1 cellular context compared by ENCODE assay signal in the genomic region with DNA sequence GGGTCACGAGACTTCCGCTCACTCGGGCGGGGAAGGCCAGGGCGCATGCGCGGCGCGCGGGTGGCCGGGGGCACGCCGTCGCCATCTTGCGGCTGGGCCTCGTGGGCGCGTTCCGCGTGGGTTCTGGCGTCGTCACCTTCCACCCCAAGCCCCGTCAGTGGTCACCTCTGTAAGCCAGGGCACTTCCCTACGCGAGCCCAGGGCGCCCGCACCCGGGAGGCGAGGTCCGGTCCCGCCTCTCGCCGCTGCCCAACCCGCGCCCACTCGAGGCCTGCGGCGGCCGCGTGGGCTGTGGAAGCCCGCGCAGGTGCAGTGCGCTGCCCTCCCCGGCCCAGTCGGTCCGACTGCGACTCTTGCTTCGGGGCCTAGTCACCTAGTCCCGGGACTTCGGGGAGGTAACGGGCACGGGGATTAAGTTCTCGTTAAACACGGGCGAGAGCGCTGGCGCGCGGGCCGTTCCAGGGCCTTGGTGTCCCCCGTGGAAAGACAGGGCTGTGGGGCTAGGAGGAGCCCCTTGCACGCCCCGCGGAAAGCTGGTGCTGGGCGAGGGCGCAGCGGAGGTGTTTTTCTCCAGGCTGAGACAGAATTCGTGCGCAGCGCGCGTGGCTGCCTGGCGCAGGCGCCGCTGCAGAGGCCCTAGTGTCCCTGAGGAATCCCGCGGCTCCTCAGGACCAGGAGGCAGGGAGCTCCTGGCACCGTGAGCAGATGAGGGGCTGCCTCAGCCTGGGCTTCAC.
TF ChIP-seq lines count a peak whose summit lies in the region.

No MANE protein-coding gene starts in this region.

TF ChIP-seq in H1, 55 proteins besides CTCF, POLR2A, EP300 and RAD21:
- TF ChIP-seq CEBPB (IDR thresholded peaks at IDR 0.05; ENCODE audit: low read depth, low read length) (no peak), RNF2 (IDR thresholded peaks at IDR 0.05; ENCODE audit: borderline replicate concordance, low read depth, low read length, missing control alignments, poor library complexity, severe bottlenecking) (no peak), HDAC6 (IDR thresholded peaks at IDR 0.05; ENCODE audit: low read depth, low read length) (no peak), BCL11A (IDR thresholded peaks at IDR 0.05; ENCODE audit: low read depth in 2 of 2, low read length in 2 of 2) (no peak), SIN3A (conservative IDR thresholded peaks at IDR 0.05 in 1 of 2, IDR thresholded peaks at IDR 0.05 in 1 of 2; ENCODE audit: low read depth in 1 of 2, low read length in 2 of 2) (peak in 1 of 2 experiments; percentile 66; a peak in 2 of 4 replicates), ASH2L (IDR thresholded peaks at IDR 0.05; ENCODE audit: low read length) (peak; percentile 72), SUZ12 (IDR thresholded peaks at IDR 0.05; ENCODE audit: low read length) (no peak), ATF3 (IDR thresholded peaks at IDR 0.05; ENCODE audit: insufficient read depth, low read depth, low read length) (0 out of 2 replicates have a peak, but pooled peaks have one; percentile 13), MAFK (IDR thresholded peaks at IDR 0.05; ENCODE audit: low read depth, low read length) (no peak), CBX8 (IDR thresholded peaks at IDR 0.05; ENCODE audit: borderline replicate concordance, low read depth, low read length) (no peak), KDM1A (IDR thresholded peaks at IDR 0.05; ENCODE audit: borderline replicate concordance, low read length) (no peak), SP1 (IDR thresholded peaks at IDR 0.05; ENCODE audit: low read depth, low read length) (no peak), ZNF274 (IDR thresholded peaks at IDR 0.05; ENCODE audit: borderline replicate concordance, extremely low read depth, low read length) (no peak), JUN (IDR thresholded peaks at IDR 0.05; ENCODE audit: low read depth, low read length) (no peak), TAF1 (IDR thresholded peaks at IDR 0.05; ENCODE audit: low read depth, low read length) (0 out of 2 replicates have a peak, but pooled peaks have one; percentile 23), CHD1 (IDR thresholded peaks at IDR 0.05; ENCODE audit: low read depth, low read length) (no peak), CHD2 (IDR thresholded peaks at IDR 0.05; ENCODE audit: low read length) (no peak), EZH2 (IDR thresholded peaks at IDR 0.05; ENCODE audit: low read depth, low read length, severe bottlenecking) (no peak), ATF2 (IDR thresholded peaks at IDR 0.05; ENCODE audit: low read length) (no peak), SAP30 (IDR thresholded peaks at IDR 0.05; ENCODE audit: insufficient read depth, insufficient replicate concordance, low read length) (no peak), NRF1 (IDR thresholded peaks at IDR 0.05; ENCODE audit: low read depth, low read length) (peak; percentile 76), RBBP5 (IDR thresholded peaks at IDR 0.05; ENCODE audit: borderline replicate concordance, low read depth, low read length) (no peak), BACH1 (IDR thresholded peaks at IDR 0.05; ENCODE audit: low read length) (peak; percentile 90), BRCA1 (IDR thresholded peaks at IDR 0.05; ENCODE audit: low read depth, low read length) (no peak), SP2 (IDR thresholded peaks at IDR 0.05; ENCODE audit: low read length) (no peak), TEAD4 (IDR thresholded peaks at IDR 0.05; ENCODE audit: low read depth, low read length) (no peak), RFX5 (IDR thresholded peaks at IDR 0.05; ENCODE audit: borderline replicate concordance, low read depth, low read length) (no peak), POU5F1 (IDR thresholded peaks at IDR 0.05; ENCODE audit: low read depth, low read length) (no peak), TAF7 (optimal IDR thresholded peaks at IDR 0.05; ENCODE audit: borderline replicate concordance, low read depth, low read length) (peak; percentile 60), USF2 (IDR thresholded peaks at IDR 0.05; ENCODE audit: low read length) (peak; percentile 66), CTBP2 (IDR thresholded peaks at IDR 0.05; ENCODE audit: borderline replicate concordance, insufficient read depth, insufficient read length, low read length) (peak; percentile 27), EGR1 (IDR thresholded peaks at IDR 0.05; ENCODE audit: borderline replicate concordance, low read depth, low read length) (no peak), SP4 (IDR thresholded peaks at IDR 0.05; ENCODE audit: low read length) (no peak), KDM5A (IDR thresholded peaks at IDR 0.05; ENCODE audit: low read length) (no peak), SIX5 (IDR thresholded peaks at IDR 0.05; ENCODE audit: low read depth, low read length) (no peak), TBP (IDR thresholded peaks at IDR 0.05; ENCODE audit: low read depth, low read length) (no peak), SIRT6 (IDR thresholded peaks at IDR 0.05; ENCODE audit: low read length) (no peak), HDAC2 (IDR thresholded peaks at IDR 0.05; ENCODE audit: borderline replicate concordance in 1 of 2, low read depth in 2 of 2, low read length in 2 of 2) (peak in 1 of 2 experiments; percentile 97; a peak in 1 of 4 replicates), POLR2AphosphoS5 (IDR thresholded peaks at IDR 0.05; ENCODE audit: low read depth, low read length) (peak; percentile 78; the same call in 1 of the 2 replicates), KDM4A (IDR thresholded peaks at IDR 0.05; ENCODE audit: low read depth, low read length, severe bottlenecking) (peak; percentile 82), GABPA (IDR thresholded peaks at IDR 0.05; ENCODE audit: borderline replicate concordance, insufficient read depth, low read length) (peak; percentile 68; the same call in 1 of the 2 replicates), CREB1 (IDR thresholded peaks at IDR 0.05) (0 out of 2 replicates have a peak, but pooled peaks have one; percentile 73), RXRA (IDR thresholded peaks at IDR 0.05; ENCODE audit: insufficient read depth, low read depth, low read length) (no peak), JUND (IDR thresholded peaks at IDR 0.05; ENCODE audit: low read length) (no peak), PHF8 (conservative IDR thresholded peaks at IDR 0.05; ENCODE audit: low read depth, low read length) (peak; percentile 78), FOSL1 (IDR thresholded peaks at IDR 0.05; ENCODE audit: insufficient read depth, low read depth, low read length) (no peak), GTF2F1 (IDR thresholded peaks at IDR 0.05; ENCODE audit: borderline replicate concordance, low read depth, low read length) (no peak), YY1 (IDR thresholded peaks at IDR 0.05; ENCODE audit: low read depth, low read length) (peak; percentile 89), SRF (IDR thresholded peaks at IDR 0.05; ENCODE audit: low read depth, low read length) (no peak), MAX (IDR thresholded peaks at IDR 0.05) (peak; percentile 92), CBX5 (IDR thresholded peaks at IDR 0.05; ENCODE audit: low read depth, low read length) (no peak), TCF12 (IDR thresholded peaks at IDR 0.05; ENCODE audit: low read depth, low read length) (no peak), NANOG (IDR thresholded peaks at IDR 0.05; ENCODE audit: insufficient read depth, low read depth, low read length, poor library complexity, severe bottlenecking) (no peak)
- TF ChIP-seq, protein P1, sequence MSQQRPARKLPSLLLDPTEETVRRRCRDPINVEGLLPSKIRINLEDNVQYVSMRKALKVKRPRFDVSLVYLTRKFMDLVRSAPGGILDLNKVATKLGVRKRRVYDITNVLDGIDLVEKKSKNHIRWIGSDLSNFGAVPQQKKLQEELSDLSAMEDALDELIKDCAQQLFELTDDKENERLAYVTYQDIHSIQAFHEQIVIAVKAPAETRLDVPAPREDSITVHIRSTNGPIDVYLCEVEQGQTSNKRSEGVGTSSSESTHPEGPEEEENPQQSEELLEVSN (IDR thresholded peaks at IDR 0.05), result peak; percentile 83
- TF ChIP-seq, protein P2, sequence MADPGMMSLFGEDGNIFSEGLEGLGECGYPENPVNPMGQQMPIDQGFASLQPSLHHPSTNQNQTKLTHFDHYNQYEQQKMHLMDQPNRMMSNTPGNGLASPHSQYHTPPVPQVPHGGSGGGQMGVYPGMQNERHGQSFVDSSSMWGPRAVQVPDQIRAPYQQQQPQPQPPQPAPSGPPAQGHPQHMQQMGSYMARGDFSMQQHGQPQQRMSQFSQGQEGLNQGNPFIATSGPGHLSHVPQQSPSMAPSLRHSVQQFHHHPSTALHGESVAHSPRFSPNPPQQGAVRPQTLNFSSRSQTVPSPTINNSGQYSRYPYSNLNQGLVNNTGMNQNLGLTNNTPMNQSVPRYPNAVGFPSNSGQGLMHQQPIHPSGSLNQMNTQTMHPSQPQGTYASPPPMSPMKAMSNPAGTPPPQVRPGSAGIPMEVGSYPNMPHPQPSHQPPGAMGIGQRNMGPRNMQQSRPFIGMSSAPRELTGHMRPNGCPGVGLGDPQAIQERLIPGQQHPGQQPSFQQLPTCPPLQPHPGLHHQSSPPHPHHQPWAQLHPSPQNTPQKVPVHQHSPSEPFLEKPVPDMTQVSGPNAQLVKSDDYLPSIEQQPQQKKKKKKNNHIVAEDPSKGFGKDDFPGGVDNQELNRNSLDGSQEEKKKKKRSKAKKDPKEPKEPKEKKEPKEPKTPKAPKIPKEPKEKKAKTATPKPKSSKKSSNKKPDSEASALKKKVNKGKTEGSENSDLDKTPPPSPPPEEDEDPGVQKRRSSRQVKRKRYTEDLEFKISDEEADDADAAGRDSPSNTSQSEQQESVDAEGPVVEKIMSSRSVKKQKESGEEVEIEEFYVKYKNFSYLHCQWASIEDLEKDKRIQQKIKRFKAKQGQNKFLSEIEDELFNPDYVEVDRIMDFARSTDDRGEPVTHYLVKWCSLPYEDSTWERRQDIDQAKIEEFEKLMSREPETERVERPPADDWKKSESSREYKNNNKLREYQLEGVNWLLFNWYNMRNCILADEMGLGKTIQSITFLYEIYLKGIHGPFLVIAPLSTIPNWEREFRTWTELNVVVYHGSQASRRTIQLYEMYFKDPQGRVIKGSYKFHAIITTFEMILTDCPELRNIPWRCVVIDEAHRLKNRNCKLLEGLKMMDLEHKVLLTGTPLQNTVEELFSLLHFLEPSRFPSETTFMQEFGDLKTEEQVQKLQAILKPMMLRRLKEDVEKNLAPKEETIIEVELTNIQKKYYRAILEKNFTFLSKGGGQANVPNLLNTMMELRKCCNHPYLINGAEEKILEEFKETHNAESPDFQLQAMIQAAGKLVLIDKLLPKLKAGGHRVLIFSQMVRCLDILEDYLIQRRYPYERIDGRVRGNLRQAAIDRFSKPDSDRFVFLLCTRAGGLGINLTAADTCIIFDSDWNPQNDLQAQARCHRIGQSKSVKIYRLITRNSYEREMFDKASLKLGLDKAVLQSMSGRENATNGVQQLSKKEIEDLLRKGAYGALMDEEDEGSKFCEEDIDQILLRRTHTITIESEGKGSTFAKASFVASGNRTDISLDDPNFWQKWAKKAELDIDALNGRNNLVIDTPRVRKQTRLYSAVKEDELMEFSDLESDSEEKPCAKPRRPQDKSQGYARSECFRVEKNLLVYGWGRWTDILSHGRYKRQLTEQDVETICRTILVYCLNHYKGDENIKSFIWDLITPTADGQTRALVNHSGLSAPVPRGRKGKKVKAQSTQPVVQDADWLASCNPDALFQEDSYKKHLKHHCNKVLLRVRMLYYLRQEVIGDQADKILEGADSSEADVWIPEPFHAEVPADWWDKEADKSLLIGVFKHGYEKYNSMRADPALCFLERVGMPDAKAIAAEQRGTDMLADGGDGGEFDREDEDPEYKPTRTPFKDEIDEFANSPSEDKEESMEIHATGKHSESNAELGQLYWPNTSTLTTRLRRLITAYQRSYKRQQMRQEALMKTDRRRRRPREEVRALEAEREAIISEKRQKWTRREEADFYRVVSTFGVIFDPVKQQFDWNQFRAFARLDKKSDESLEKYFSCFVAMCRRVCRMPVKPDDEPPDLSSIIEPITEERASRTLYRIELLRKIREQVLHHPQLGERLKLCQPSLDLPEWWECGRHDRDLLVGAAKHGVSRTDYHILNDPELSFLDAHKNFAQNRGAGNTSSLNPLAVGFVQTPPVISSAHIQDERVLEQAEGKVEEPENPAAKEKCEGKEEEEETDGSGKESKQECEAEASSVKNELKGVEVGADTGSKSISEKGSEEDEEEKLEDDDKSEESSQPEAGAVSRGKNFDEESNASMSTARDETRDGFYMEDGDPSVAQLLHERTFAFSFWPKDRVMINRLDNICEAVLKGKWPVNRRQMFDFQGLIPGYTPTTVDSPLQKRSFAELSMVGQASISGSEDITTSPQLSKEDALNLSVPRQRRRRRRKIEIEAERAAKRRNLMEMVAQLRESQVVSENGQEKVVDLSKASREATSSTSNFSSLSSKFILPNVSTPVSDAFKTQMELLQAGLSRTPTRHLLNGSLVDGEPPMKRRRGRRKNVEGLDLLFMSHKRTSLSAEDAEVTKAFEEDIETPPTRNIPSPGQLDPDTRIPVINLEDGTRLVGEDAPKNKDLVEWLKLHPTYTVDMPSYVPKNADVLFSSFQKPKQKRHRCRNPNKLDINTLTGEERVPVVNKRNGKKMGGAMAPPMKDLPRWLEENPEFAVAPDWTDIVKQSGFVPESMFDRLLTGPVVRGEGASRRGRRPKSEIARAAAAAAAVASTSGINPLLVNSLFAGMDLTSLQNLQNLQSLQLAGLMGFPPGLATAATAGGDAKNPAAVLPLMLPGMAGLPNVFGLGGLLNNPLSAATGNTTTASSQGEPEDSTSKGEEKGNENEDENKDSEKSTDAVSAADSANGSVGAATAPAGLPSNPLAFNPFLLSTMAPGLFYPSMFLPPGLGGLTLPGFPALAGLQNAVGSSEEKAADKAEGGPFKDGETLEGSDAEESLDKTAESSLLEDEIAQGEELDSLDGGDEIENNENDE (IDR thresholded peaks at IDR 0.05; ENCODE audit: insufficient replicate concordance, low read length), result no peak
